In the genomic region with DNA sequence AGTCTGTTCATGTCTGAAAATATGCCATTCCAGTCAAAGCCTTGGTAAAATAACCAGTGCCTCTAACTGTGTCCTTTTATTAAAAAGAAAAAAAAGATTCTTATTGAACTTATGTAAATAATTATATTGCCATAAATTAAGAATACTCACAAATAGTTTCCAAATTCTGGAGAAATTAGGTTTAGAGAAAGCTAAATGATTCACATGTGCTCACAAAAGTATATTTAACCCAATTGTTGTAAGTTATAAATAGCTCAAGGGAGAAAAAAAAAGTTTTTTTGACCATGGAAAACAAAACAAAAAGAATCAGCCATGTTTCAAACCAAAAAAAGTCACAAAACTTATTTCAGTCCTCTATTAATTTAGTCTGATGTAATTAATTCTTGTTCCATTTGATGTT, we compare ENCODE assay signal across 17 cellular contexts. TPM values are rescaled to one million over a fixed set of nuclear protein-coding genes. Genes with fewer than 3 reads are reported as not detected.
DNase-seq lines count a peak whose midpoint lies in the region; ATAC-seq and TF ChIP-seq lines count a peak whose summit lies in the region.
"Had no signal": no experiment of that assay in that cellular context is flagged by ENCODE, and none has a peak within 500 bp of the region (broad histone marks: within the 10 kb centered on the region; RNA-seq: fewer than 3 reads in every experiment).

No MANE protein-coding gene starts in this region.

- peak; percentile 10 for DNase-seq in ELR (ENCODE audit: low read depth)
- DNase-seq in NAMALWA (ENCODE audit: low spot score), result peak; percentile 8
- DNase-seq in endodermal cell, result no peak
- peak; percentile 6 for DNase-seq in renal cortical epithelial cell (ENCODE audit: low read depth)
- DNase-seq in mucosa of gallbladder (ENCODE audit: low spot score), result no peak
- DNase-seq in testis, result no peak
- DNase-seq: 8988T; CD4-positive, alpha-beta memory T cell; DMS153; DND-41; EL; GOT3; H7 had no signal

- H3K4me3 ChIP-seq in endodermal cell (ENCODE audit: low read length) (peak overlapping the region; percentile 60), testis (no peak overlapping the region)
- H3K4me3 ChIP-seq: BLaER1 had no signal

- no peak overlapping the region for H3K9ac ChIP-seq in endodermal cell (ENCODE audit: extremely low read depth, low read length, poor library complexity, severe bottlenecking)
- H3K9ac ChIP-seq: BLaER1 had no signal

- TF ChIP-seq POLR2A in testis (IDR thresholded peaks at IDR 0.05), result no peak

- no peaks in the 10 kb centered on the region for H3K36me3 ChIP-seq in endodermal cell (ENCODE audit: control insufficient read depth, insufficient read depth, low read length)
- no peaks in the 10 kb centered on the region for H3K36me3 ChIP-seq in testis (ENCODE audit: low read depth, missing control alignments)
- H3K36me3 ChIP-seq: BLaER1 had no signal

- no peaks in the 10 kb centered on the region for H3K27me3 Mint-ChIP-seq in endodermal cell (ENCODE audit: insufficient read depth)
- H3K27me3 Mint-ChIP-seq: CD4-positive, alpha-beta memory T cell had no signal

- intact Hi-C loops in testis (cut with DNase I; ENCODE audit: low total_unique reads), result no loop called here

- no peak for ATAC-seq in HG03520 (IDR thresholded peaks at IDR 0.05; ENCODE audit: unreplicated experiment)
- ATAC-seq: HCT116 had no signal

- peaks cover 10% of the 10 kb centered on the region for H3K36me3 Mint-ChIP-seq in endodermal cell (ENCODE audit: low read depth)
- H3K36me3 Mint-ChIP-seq: CD14-positive monocyte had no signal

- peaks cover 3% of the 10 kb centered on the region for H3K4me1 Mint-ChIP-seq in endodermal cell
- H3K4me1 Mint-ChIP-seq: CD14-positive monocyte; CD4-positive, alpha-beta memory T cell had no signal

- H3K9me3 Mint-ChIP-seq in endodermal cell, result peaks cover 49% of the 10 kb centered on the region

- no peak overlapping the region for H3K27ac ChIP-seq in endodermal cell (ENCODE audit: low read depth, low read length)
- no peak overlapping the region for H3K27ac ChIP-seq in testis
- H3K27ac ChIP-seq: BLaER1 had no signal

- H3K27me3 ChIP-seq in endodermal cell (ENCODE audit: control insufficient read depth, insufficient read depth, low read length, poor library complexity, severe bottlenecking) (no peaks in the 10 kb centered on the region), testis (no peaks in the 10 kb centered on the region)
- H3K27me3 ChIP-seq: BLaER1 had no signal

- TF ChIP-seq CTCF in endodermal cell (conservative IDR thresholded peaks at IDR 0.05), result no peak
- TF ChIP-seq CTCF in testis (IDR thresholded peaks at IDR 0.05), result no peak

- H3K4me3 Mint-ChIP-seq in endodermal cell, result no peak overlapping the region
- H3K4me3 Mint-ChIP-seq: CD14-positive monocyte; CD4-positive, alpha-beta memory T cell had no signal

- H3K27ac Mint-ChIP-seq in endodermal cell, result no peak overlapping the region
- H3K27ac Mint-ChIP-seq: CD14-positive monocyte; CD4-positive, alpha-beta memory T cell had no signal

- H3K4me1 ChIP-seq in endodermal cell (ENCODE audit: control insufficient read depth, insufficient read depth, low read length), result no peaks in the 10 kb centered on the region
- H3K4me1 ChIP-seq in testis, result no peaks in the 10 kb centered on the region
- H3K4me1 ChIP-seq: BLaER1 had no signal

- H3K9me3 ChIP-seq in endodermal cell (ENCODE audit: control insufficient read depth, low read length) (peaks cover 72% of the 10 kb centered on the region), testis (no peaks in the 10 kb centered on the region)

RNA-seq across cellular contexts. Expression of gene HERC6, which starts 25.3 kb away (rescaled TPM):
- total RNA-seq in endodermal cell (10 to 100 TPM in 1 of 2 donors, 1 to 10 TPM in 1; 9.9 to 12.7 TPM), renal cortical epithelial cell (25.6 and 27.4 TPM in 2 replicates), mucosa of gallbladder (12.3 TPM), testis (10 to 100 TPM; 16.6 to 18.8 TPM)
- 0.71 TPM for polyA plus RNA-seq in endodermal cell (2013, experiment 1 of 2)
- polyA plus RNA-seq in endodermal cell (2013, experiment 2 of 2), result 0.54 TPM
- 8.8 TPM for polyA plus RNA-seq in testis (ENCODE audit: insufficient read depth, low read depth, low replicate concordance)

Comparison
In these comparisons a context has a peak if more than half of its experiments do, and no peak if none do; other contexts are left out.
1. DNase-seq: peak in ELR (single experiment), NAMALWA (single experiment) and renal cortical epithelial cell (single experiment); none in endodermal cell (single experiment), mucosa of gallbladder (single experiment) and testis (single experiment).